ENCODE assay signal across 1 cellular context in the genomic region with DNA sequence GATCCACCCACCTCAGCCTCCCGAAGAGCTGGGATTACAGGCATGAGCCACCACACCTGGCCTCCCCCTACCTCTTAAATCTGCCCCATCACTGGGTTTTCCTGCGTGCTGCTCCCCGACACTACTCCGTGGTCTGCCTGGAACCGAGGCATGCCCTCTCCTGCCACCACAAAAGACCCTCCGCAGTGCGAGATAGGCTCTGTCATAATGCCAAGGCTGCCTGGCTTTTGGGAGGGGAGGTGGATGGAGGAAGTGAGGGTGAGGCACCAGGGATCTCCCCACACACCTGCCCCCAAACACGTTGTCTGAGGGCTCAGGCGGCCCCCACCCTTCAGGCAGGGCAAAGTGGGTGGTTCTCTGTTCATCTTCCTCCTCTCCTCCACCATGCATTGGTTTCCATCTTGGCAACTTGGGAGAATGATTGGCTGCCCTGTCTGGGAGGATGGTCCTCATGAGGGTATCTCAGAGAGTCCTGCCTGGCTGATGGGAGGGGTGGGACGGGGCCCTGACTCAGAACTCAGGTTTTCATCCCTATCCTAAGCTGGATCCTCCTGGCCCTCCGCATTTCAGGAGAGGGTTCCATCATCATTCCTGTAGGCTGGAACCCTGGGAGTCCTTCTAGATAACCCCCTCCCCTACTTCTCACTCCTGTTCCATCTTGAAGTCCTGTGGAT.
TF ChIP-seq lines count a peak whose summit lies in the region.

No MANE protein-coding gene starts in this region.

TF ChIP-seq in GM23338, 12 proteins besides CTCF, POLR2A, EP300 and RAD21 (continued from another document):
- TF ChIP-seq ETS1 (IDR thresholded peaks at IDR 0.05), result no peak
- TF ChIP-seq ZNF114 (CRISPR knock-in tag; IDR thresholded peaks at IDR 0.05), result no peak
- TF ChIP-seq POLR2AphosphoS5 (IDR thresholded peaks at IDR 0.05; ENCODE audit: low read depth), result no peak
- TF ChIP-seq REST (IDR thresholded peaks at IDR 0.05; ENCODE audit: unreplicated experiment), result no peak
- TF ChIP-seq NANOG (IDR thresholded peaks at IDR 0.05; ENCODE audit: borderline replicate concordance), result no peak
- no peak for TF ChIP-seq EZH2 (IDR thresholded peaks at IDR 0.05; ENCODE audit: low read depth, unreplicated experiment)
- TF ChIP-seq JUNB (IDR thresholded peaks at IDR 0.05; ENCODE audit: unreplicated experiment), result no peak
- TF ChIP-seq ZNF331 (CRISPR knock-in tag; IDR thresholded peaks at IDR 0.05; ENCODE audit: low read depth), result no peak
- TF ChIP-seq STAT1 (IDR thresholded peaks at IDR 0.05; ENCODE audit: unreplicated experiment), result no peak
